ENCODE assay signal across 23 cellular contexts in the genomic region with DNA sequence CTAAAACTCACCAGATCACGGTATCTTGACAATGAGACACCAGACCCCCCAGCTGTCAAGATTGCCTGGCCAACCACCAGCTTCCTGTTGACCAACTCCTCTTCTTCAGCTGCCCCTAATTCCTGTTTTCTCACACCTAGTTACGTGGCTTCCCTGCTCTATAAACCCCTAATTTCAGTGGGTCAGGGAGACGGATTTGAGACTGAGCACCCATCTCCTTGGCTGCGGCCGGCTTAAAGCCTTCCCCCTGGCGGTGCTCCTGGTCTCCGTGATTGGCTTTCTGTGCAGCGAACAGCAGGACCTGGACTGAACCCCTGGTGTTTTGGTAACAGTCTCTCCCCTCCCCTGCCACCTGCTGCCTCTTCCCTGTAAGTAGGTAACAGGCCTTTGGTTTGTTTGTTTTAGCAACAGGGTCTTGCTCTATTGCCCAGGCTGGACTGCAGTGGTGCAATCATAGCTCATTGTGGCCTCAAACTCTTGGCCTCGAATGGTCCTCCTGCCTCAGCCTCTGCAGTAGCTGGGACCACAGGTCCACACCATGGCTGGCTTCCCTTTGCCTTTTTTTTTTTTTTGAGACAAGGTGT. TPM values are rescaled to one million over a fixed set of nuclear protein-coding genes. Genes with fewer than 3 reads are reported as not detected.
DNase-seq lines count a peak whose midpoint lies in the region; ATAC-seq and TF ChIP-seq lines count a peak whose summit lies in the region.
"Had no signal": no experiment of that assay in that cellular context is flagged by ENCODE, and none has a peak within 500 bp of the region (broad histone marks: within the 10 kb centered on the region; RNA-seq: fewer than 3 reads in every experiment).

No MANE protein-coding gene starts in this region.

- H3K4me1 ChIP-seq in HEK293 (ENCODE audit: control insufficient read depth, insufficient read depth, low read length) = no peaks in the 10 kb centered on the region
- H3K4me1 ChIP-seq in mucosa of descending colon (ENCODE audit: low read depth) = peaks cover 43% of the 10 kb centered on the region

- H3K9me3 ChIP-seq in HEK293 (ENCODE audit: control insufficient read depth, insufficient read depth, low read depth, low read length) = no peaks in the 10 kb centered on the region
- no peaks in the 10 kb centered on the region for H3K9me3 ChIP-seq in mucosa of descending colon
- H3K9me3 ChIP-seq: Caco-2 had no signal

- H3K36me3 ChIP-seq in HEK293 (ENCODE audit: control insufficient read depth in 2 of 2, insufficient read depth in 1 of 2, low read length in 2 of 2) (no peaks in the 10 kb centered on the region), mucosa of descending colon (ENCODE audit: low read depth) (no peaks in the 10 kb centered on the region)

- ATAC-seq in mucosa of descending colon = no peak
- no peak for ATAC-seq in HG03097 (IDR thresholded peaks at IDR 0.05; ENCODE audit: low FRiP score, unreplicated experiment)
- ATAC-seq: stimulated activated memory B cell treated with anti-CD40 and anti-IgM and Interleukin-4, amounts not matched to agents 10 μg/mL and 1 μg/mL and 100 μg/mL, for 72 hours; T-cell had no signal

- POLR2A ChIA-PET in HEK293 (lab: Yijun Ruan, JAX) = interaction anchor here (0.9 to 1.8 kb wide), 4 partner anchors 9 to 182 kb away, joined by 3 to 5 read pairs (median 4); a partner anchor contains a TSS

- DNase-seq in COLO668 (lab: John Stamatoyannopoulos, UW; ENCODE audit: unreplicated experiment) (peak; percentile 48), NCI-H524 (lab: John Stamatoyannopoulos, UW) (peak; percentile 32 to 75), mucosa of descending colon (no peak), NCI-H526 treated with DMSO at 0.1 percent for 48 hours (lab: John Stamatoyannopoulos, UW) (no peak)
- DNase-seq: activated CD4-positive, alpha-beta T cell treated with anti-CD3 and anti-CD28 coated beads for 4 hours; activated naive CD4-positive, alpha-beta T cell treated with anti-CD3 and anti-CD28 coated beads, Interleukin-2, amount 10 ng/mL, durations not matched to agents 7 days and 5 days; activated T-cell treated with anti-CD3 and anti-CD28 coated beads, Interleukin-2, amount 50 U/mL, for 48 hours; AML-193; amygdala; Caco-2; NCI-H1436 treated with DMSO at 0.1 percent for 48 hours; NCI-H526; occipital lobe; T-cell had no signal

- no peak for TF ChIP-seq CTCF in HEK293 (tag by site-specific recombination; IDR thresholded peaks at IDR 0.05)
- no peak for TF ChIP-seq CTCF in VCaP (conservative IDR thresholded peaks at IDR 0.05)
- TF ChIP-seq CTCF in mucosa of descending colon (IDR thresholded peaks at IDR 0.05) = no peak

- CTCF ChIA-PET in HEK293 (lab: Yijun Ruan, JAX) = interaction anchor here (0.6 to 10.1 kb wide), 10 partner anchors 9 to 370 kb away, joined by 3 to 166 read pairs (median 4); a partner anchor contains a TSS

- no peak overlapping the region for H3K4me3 ChIP-seq in HEK293 (ENCODE audit: low read depth, low read length)
- no peak overlapping the region for H3K4me3 ChIP-seq in mucosa of descending colon
- H3K4me3 ChIP-seq: PC-9, smooth muscle cell had no signal

- H3K27ac ChIP-seq in HEK293 (ENCODE audit: extremely low read depth, low read depth, low read length) (no peak overlapping the region), VCaP (peak overlapping the region; percentile 77; the same call in 1 of the 2 replicates)
- H3K27ac ChIP-seq: PC-9 had no signal

- intact Hi-C loops in mucosa of descending colon (cut with DNase I, micrococcal nuclease) = no loop called here

TF ChIP-seq in HEK293, 187 proteins besides CTCF, POLR2A, EP300 and RAD21 (continues in another document):
- TF ChIP-seq, protein P1, sequence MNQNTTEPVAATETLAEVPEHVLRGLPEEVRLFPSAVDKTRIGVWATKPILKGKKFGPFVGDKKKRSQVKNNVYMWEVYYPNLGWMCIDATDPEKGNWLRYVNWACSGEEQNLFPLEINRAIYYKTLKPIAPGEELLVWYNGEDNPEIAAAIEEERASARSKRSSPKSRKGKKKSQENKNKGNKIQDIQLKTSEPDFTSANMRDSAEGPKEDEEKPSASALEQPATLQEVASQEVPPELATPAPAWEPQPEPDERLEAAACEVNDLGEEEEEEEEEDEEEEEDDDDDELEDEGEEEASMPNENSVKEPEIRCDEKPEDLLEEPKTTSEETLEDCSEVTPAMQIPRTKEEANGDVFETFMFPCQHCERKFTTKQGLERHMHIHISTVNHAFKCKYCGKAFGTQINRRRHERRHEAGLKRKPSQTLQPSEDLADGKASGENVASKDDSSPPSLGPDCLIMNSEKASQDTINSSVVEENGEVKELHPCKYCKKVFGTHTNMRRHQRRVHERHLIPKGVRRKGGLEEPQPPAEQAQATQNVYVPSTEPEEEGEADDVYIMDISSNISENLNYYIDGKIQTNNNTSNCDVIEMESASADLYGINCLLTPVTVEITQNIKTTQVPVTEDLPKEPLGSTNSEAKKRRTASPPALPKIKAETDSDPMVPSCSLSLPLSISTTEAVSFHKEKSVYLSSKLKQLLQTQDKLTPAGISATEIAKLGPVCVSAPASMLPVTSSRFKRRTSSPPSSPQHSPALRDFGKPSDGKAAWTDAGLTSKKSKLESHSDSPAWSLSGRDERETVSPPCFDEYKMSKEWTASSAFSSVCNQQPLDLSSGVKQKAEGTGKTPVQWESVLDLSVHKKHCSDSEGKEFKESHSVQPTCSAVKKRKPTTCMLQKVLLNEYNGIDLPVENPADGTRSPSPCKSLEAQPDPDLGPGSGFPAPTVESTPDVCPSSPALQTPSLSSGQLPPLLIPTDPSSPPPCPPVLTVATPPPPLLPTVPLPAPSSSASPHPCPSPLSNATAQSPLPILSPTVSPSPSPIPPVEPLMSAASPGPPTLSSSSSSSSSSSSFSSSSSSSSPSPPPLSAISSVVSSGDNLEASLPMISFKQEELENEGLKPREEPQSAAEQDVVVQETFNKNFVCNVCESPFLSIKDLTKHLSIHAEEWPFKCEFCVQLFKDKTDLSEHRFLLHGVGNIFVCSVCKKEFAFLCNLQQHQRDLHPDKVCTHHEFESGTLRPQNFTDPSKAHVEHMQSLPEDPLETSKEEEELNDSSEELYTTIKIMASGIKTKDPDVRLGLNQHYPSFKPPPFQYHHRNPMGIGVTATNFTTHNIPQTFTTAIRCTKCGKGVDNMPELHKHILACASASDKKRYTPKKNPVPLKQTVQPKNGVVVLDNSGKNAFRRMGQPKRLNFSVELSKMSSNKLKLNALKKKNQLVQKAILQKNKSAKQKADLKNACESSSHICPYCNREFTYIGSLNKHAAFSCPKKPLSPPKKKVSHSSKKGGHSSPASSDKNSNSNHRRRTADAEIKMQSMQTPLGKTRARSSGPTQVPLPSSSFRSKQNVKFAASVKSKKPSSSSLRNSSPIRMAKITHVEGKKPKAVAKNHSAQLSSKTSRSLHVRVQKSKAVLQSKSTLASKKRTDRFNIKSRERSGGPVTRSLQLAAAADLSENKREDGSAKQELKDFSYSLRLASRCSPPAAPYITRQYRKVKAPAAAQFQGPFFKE (tag by site-specific recombination; IDR thresholded peaks at IDR 0.05; ENCODE audit: borderline replicate concordance) = no peak
- TF ChIP-seq ZNF184 (tag by site-specific recombination; IDR thresholded peaks at IDR 0.05) = no peak
- TF ChIP-seq SCRT1 (tag by site-specific recombination; IDR thresholded peaks at IDR 0.05; ENCODE audit: borderline replicate concordance) = peak; percentile 78; the same call in 1 of the 2 replicates
- peak; percentile 83 for TF ChIP-seq SCRT2 (tag by site-specific recombination; IDR thresholded peaks at IDR 0.05)
- TF ChIP-seq ZNF423 (tag by site-specific recombination; IDR thresholded peaks at IDR 0.05) = 0 out of 2 replicates have a peak, but pooled peaks have one; percentile 37
- peak; percentile 90 for TF ChIP-seq ZIC2 (tag by site-specific recombination; IDR thresholded peaks at IDR 0.05)
- TF ChIP-seq, protein P2, sequence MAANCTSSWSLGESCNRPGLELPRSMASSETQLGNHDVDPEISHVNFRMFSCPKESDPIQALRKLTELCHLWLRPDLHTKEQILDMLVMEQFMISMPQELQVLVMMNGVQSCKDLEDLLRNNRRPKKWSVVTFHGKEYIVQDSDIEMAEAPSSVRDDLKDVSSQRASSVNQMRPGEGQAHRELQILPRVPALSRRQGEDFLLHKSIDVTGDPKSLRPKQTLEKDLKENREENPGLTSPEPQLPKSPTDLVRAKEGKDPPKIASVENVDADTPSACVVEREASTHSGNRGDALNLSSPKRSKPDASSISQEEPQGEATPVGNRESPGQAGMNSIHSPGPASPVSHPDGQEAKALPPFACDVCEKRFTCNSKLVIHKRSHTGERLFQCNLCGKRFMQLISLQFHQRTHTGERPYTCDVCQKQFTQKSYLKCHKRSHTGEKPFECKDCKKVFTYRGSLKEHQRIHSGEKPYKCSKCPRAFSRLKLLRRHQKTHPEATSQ (tag by site-specific recombination; IDR thresholded peaks at IDR 0.05) = 0 out of 2 replicates have a peak, but pooled peaks have one; percentile 23
- no peak for TF ChIP-seq ZBTB17 (tag by site-specific recombination; IDR thresholded peaks at IDR 0.05)
- no peak for TF ChIP-seq TCF7L2 (IDR thresholded peaks at IDR 0.05; ENCODE audit: borderline replicate concordance, low read depth, low read length)
- no peak for TF ChIP-seq OSR2 (tag by site-specific recombination; IDR thresholded peaks at IDR 0.05)
- TF ChIP-seq GLI2 (tag by site-specific recombination; IDR thresholded peaks at IDR 0.05; ENCODE audit: borderline replicate concordance, low read depth) = no peak
- no peak for TF ChIP-seq KLF10 (tag by site-specific recombination; IDR thresholded peaks at IDR 0.05)
- TF ChIP-seq ZNF133 (tag by site-specific recombination; IDR thresholded peaks at IDR 0.05) = no peak
- TF ChIP-seq ZNF501 (tag by site-specific recombination; IDR thresholded peaks at IDR 0.05) = no peak
- TF ChIP-seq ZNF121 (tag by site-specific recombination; IDR thresholded peaks at IDR 0.05) = peak; percentile 95
- TF ChIP-seq HOXA7 (CRISPR knock-in tag; IDR thresholded peaks at IDR 0.05; ENCODE audit: borderline replicate concordance) = no peak

RNA-seq across cellular contexts. Expression of a gene that starts 4.9 kb away (rescaled TPM):
- 10 to 100 TPM in 2 of 3 donors, 1 to 10 TPM in 1; 7.7 to 26.8 (median 10.7) TPM for total RNA-seq in mucosa of descending colon
- total RNA-seq: LHCN-M2, lung microvascular endothelial cell, smooth muscle cell had no signal

RNA-seq across cellular contexts. Expression of a gene that starts 11.6 kb away (rescaled TPM):
- total RNA-seq in mucosa of descending colon = 10 to 100 TPM in 1 of 3 donors, 1 to 10 TPM in 2; 2.7 to 11.2 (median 6.0) TPM

RNA-seq across cellular contexts. Expression of a gene that starts 12.8 kb away (rescaled TPM):
- 100 to 1,000 TPM in 1 of 3 donors, 10 to 100 TPM in 2; 78.6 to 177 (median 83.0) TPM for total RNA-seq in mucosa of descending colon

RNA-seq across cellular contexts. Expression of a gene that starts 18.6 kb away (rescaled TPM):
- 10 to 100 TPM; 10.5 to 13.6 (median 12.8) TPM for total RNA-seq in mucosa of descending colon

RNA-seq across cellular contexts. Expression of a gene that starts 26.9 kb away (rescaled TPM):
- total RNA-seq in mucosa of descending colon = under 1 TPM in 2 of 3 donors, not detected in 1; 0.14 to 0.27 TPM
- total RNA-seq: Caco-2, kidney epithelial cell, LHCN-M2, lung microvascular endothelial cell, occipital lobe, PC-9, smooth muscle cell had no signal

Comparison
In these comparisons a context has a peak if more than half of its experiments do, and no peak if none do; other contexts are left out.
1. DNase-seq: peak in COLO668 (single experiment) and NCI-H524 (2 of 2); none in mucosa of descending colon (0 of 3) and NCI-H526 treated with DMSO at 0.1 percent for 48 hours (single experiment).